In the genomic region with DNA sequence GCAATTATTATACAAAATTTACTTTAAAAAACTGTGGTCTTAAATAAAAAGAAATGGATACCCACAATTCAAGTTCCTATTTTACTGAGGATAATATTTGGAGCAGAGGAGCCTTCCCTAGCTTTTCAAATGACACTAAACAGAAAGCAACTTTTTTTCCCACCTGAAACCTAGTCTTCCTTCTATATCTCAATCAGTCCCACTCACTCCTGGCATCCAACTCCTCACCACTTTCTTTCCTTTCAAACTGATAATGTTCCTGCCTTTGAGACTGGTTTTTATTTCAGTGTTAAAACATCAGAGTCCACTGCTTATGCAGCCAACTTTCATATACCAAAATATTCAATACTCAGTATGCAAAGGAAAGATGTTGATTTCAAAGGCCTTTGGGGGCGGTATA, we compare ENCODE assay signal across 20 cellular contexts.
A peak's percentile ranks its signal among the peaks of the same experiment; 100 is the strongest.
DNase-seq lines count a peak whose midpoint lies in the region; TF ChIP-seq lines count a peak whose summit lies in the region.
"Had no signal": no experiment of that assay in that cellular context is flagged by ENCODE, and none has a peak within 500 bp of the region (broad histone marks: within the 10 kb centered on the region; RNA-seq: fewer than 3 reads in every experiment).

No MANE protein-coding gene starts in this region.

- H3K14ac ChIP-seq in H9 (ENCODE audit: insufficient read depth, low read length), result no peak overlapping the region

- H3K9me3 Mint-ChIP-seq in H9 (peaks cover 0 to 3% of the 10 kb centered on the region in 2 experiments; a peak in 3 of 5 replicates), neural progenitor cell (peaks cover 9% of the 10 kb centered on the region), endothelial cell (ENCODE audit: unreplicated experiment) (no peaks in the 10 kb centered on the region)
- H3K9me3 Mint-ChIP-seq in activated T-helper 1 cell treated with anti-CD3 and anti-CD28 coated beads, Interleukin-12 subunit alpha, Interleukin-12 subunit beta, Interleukin-2, Interleukin-4 antibody, amounts not matched to agents 30 ng/mL and 10 ng/mL and 1 ng/mL, durations not matched to agents 14 hours and 24 hours and 36 hours, result no peaks in the 10 kb centered on the region
- H3K9me3 Mint-ChIP-seq: CD8-positive, alpha-beta T cell; HFFc6 had no signal

- no peak overlapping the region for H2BK120ac ChIP-seq in H9 (ENCODE audit: low read depth, low read length, poor library complexity, severe bottlenecking)

- no peak overlapping the region for H3K27ac ChIP-seq in H9 (ENCODE audit: insufficient read length, low read depth, low read length)
- H3K27ac ChIP-seq in neural progenitor cell, result no peak overlapping the region
- H3K27ac ChIP-seq: BLaER1 treated with 17β-estradiol and CSF1 and Interleukin-3, amounts not matched to agents 10 nM and 100 nM had no signal

- H3K79me1 ChIP-seq in H9 (ENCODE audit: insufficient read depth, low read depth, low read length, poor library complexity, severe bottlenecking), result no peaks in the 10 kb centered on the region

- H4K8ac ChIP-seq in H9 (replicated peaks; ENCODE audit: insufficient read length, low read depth, low read length), result no peak overlapping the region

- H3K18ac ChIP-seq in H9 (ENCODE audit: insufficient read length, low read depth, low read length), result no peak overlapping the region

- H2AFZ ChIP-seq in H9 (ENCODE audit: low read length) (no peak overlapping the region), neural progenitor cell (replicated peaks) (no peak overlapping the region)

- intact Hi-C loops in activated T-helper 1 cell treated with anti-CD3 and anti-CD28 coated beads, Interleukin-12 subunit alpha, Interleukin-12 subunit beta, Interleukin-2, Interleukin-4 antibody, amounts not matched to agents 30 ng/mL and 10 ng/mL and 1 ng/mL, durations not matched to agents 14 hours and 24 hours and 36 hours (cut with micrococcal nuclease), result no loop called here

- H3K36me3 ChIP-seq in endocrine pancreas (ENCODE audit: control insufficient read depth, insufficient read depth, low read length), result no peaks in the 10 kb centered on the region
- no peaks in the 10 kb centered on the region for H3K36me3 ChIP-seq in neural progenitor cell
- H3K36me3 ChIP-seq: BLaER1 treated with 17β-estradiol and CSF1 and Interleukin-3, amounts not matched to agents 10 nM and 100 nM had no signal

- H4K91ac ChIP-seq in H9 (ENCODE audit: insufficient read length, low read depth, low read length), result no peak overlapping the region

- no peak overlapping the region for H3K56ac ChIP-seq in H9 (ENCODE audit: insufficient read length, low read depth, low read length)

- peak overlapping the region; percentile 68 for H3K4me3 ChIP-seq in endocrine pancreas (ENCODE audit: control insufficient read depth, insufficient read depth, low read length)
- H3K4me3 ChIP-seq in neural progenitor cell, result no peak overlapping the region
- H3K4me3 ChIP-seq: BLaER1 treated with 17β-estradiol and CSF1 and Interleukin-3, amounts not matched to agents 10 nM and 100 nM had no signal

- peak overlapping the region in 2 of 3 experiments; percentile 7 to 85; a peak in 2 of 7 replicates for H3K27ac Mint-ChIP-seq in H9
- H3K27ac Mint-ChIP-seq in neural progenitor cell, result no peak overlapping the region
- H3K27ac Mint-ChIP-seq in endothelial cell (ENCODE audit: unreplicated experiment), result no peak overlapping the region
- no peak overlapping the region for H3K27ac Mint-ChIP-seq in activated T-helper 1 cell treated with anti-CD3 and anti-CD28 coated beads, Interleukin-12 subunit alpha, Interleukin-12 subunit beta, Interleukin-2, Interleukin-4 antibody, amounts not matched to agents 30 ng/mL and 10 ng/mL and 1 ng/mL, durations not matched to agents 14 hours and 24 hours and 36 hours
- H3K27ac Mint-ChIP-seq: CD8-positive, alpha-beta T cell; HFFc6; IgD-negative memory B cell had no signal

- H3K4me3 Mint-ChIP-seq in H9 (peak overlapping the region in 1 of 2 experiments; percentile 13; a peak in 2 of 5 replicates), neural progenitor cell (no peak overlapping the region), endothelial cell (ENCODE audit: unreplicated experiment) (no peak overlapping the region)
- no peak overlapping the region for H3K4me3 Mint-ChIP-seq in activated T-helper 1 cell treated with anti-CD3 and anti-CD28 coated beads, Interleukin-12 subunit alpha, Interleukin-12 subunit beta, Interleukin-2, Interleukin-4 antibody, amounts not matched to agents 30 ng/mL and 10 ng/mL and 1 ng/mL, durations not matched to agents 14 hours and 24 hours and 36 hours
- H3K4me3 Mint-ChIP-seq: CD8-positive, alpha-beta T cell; HFFc6; IgD-negative memory B cell had no signal

- no peaks in the 10 kb centered on the region for H3K23me2 ChIP-seq in H9 (ENCODE audit: insufficient read length, low read depth, low read length, poor library complexity, severe bottlenecking)

- H4K20me1 ChIP-seq in H9 (ENCODE audit: control insufficient read depth, insufficient read depth, insufficient read length) (no peaks in the 10 kb centered on the region), neural progenitor cell (ENCODE audit: low read depth) (no peaks in the 10 kb centered on the region)
- H4K20me1 ChIP-seq: BLaER1 treated with 17β-estradiol and CSF1 and Interleukin-3, amounts not matched to agents 10 nM and 100 nM had no signal

- H3K79me2 ChIP-seq in H9 (ENCODE audit: insufficient read depth, low read length) (no peaks in the 10 kb centered on the region), neural progenitor cell (ENCODE audit: low read depth) (no peaks in the 10 kb centered on the region)

- peaks cover 48 to 49% of the 10 kb centered on the region in 2 experiments for H3K4me1 Mint-ChIP-seq in H9
- H3K4me1 Mint-ChIP-seq in neural progenitor cell, result peaks cover 38% of the 10 kb centered on the region
- peaks cover 8% of the 10 kb centered on the region for H3K4me1 Mint-ChIP-seq in endothelial cell (ENCODE audit: unreplicated experiment)
- H3K4me1 Mint-ChIP-seq in activated T-helper 1 cell treated with anti-CD3 and anti-CD28 coated beads, Interleukin-12 subunit alpha, Interleukin-12 subunit beta, Interleukin-2, Interleukin-4 antibody, amounts not matched to agents 30 ng/mL and 10 ng/mL and 1 ng/mL, durations not matched to agents 14 hours and 24 hours and 36 hours (ENCODE audit: low read depth), result no peaks in the 10 kb centered on the region

- WGBS in H9 (ENCODE audit: extremely low coverage, insufficient read length, low lambda C conversion rate), result no CpG with 5 or more reads among the region's 1 CpG

- no peak overlapping the region for H2BK15ac ChIP-seq in H9 (ENCODE audit: low read depth, low read length)

- DNase-seq in DMS79 (lab: John Stamatoyannopoulos, UW) (peak; percentile 36), H9 (no peak), neural progenitor cell (ENCODE audit: low spot score) (no peak), NCI-H146 (lab: John Stamatoyannopoulos, UW) (no peak), endothelial cell (ENCODE audit: low spot score) (no peak)
- DNase-seq in activated T-helper 1 cell treated with anti-CD3 and anti-CD28 coated beads, Interleukin-12 subunit alpha, Interleukin-12 subunit beta, Interleukin-2, Interleukin-4 antibody, amounts not matched to agents 30 ng/mL and 10 ng/mL and 1 ng/mL, durations not matched to agents 14 hours and 24 hours and 36 hours (ENCODE audit: low spot score), result no peak
- DNase-seq: ACHN; CD8-positive, alpha-beta T cell; GDM1; H7; HFFc6; MV-4-11; NCI-H1694; NCI-H526; PC-3; RPMI8226; SW 1271 had no signal

- H3K4me2 ChIP-seq in H9 (ENCODE audit: insufficient read depth, insufficient read length, low read length) (peak overlapping the region; percentile 73), neural progenitor cell (peak overlapping the region; percentile 89)
- H3K4me2 ChIP-seq: BLaER1 treated with 17β-estradiol and CSF1 and Interleukin-3, amounts not matched to agents 10 nM and 100 nM had no signal

- no peak overlapping the region for H2BK5ac ChIP-seq in H9 (ENCODE audit: insufficient read length, low read length)

- peaks cover 0 to 4% (median 2%) of the 10 kb centered on the region in 3 experiments; a peak in 1 of 7 replicates for H3K36me3 Mint-ChIP-seq in H9 (ENCODE audit: insufficient read depth in 1 of 3, low read depth in 3 of 3)
- H3K36me3 Mint-ChIP-seq in neural progenitor cell, result no peaks in the 10 kb centered on the region
- no peaks in the 10 kb centered on the region for H3K36me3 Mint-ChIP-seq in endothelial cell (ENCODE audit: low read depth, unreplicated experiment)
- H3K36me3 Mint-ChIP-seq in activated T-helper 1 cell treated with anti-CD3 and anti-CD28 coated beads, Interleukin-12 subunit alpha, Interleukin-12 subunit beta, Interleukin-2, Interleukin-4 antibody, amounts not matched to agents 30 ng/mL and 10 ng/mL and 1 ng/mL, durations not matched to agents 14 hours and 24 hours and 36 hours (ENCODE audit: low read depth), result no peaks in the 10 kb centered on the region
- H3K36me3 Mint-ChIP-seq: CD8-positive, alpha-beta T cell; IgD-negative memory B cell had no signal

- no peak overlapping the region for H2BK12ac ChIP-seq in H9 (ENCODE audit: insufficient read length, low read depth, low read length)

- H2BK20ac ChIP-seq in H9 (ENCODE audit: low read depth, low read length, poor library complexity, severe bottlenecking), result no peak overlapping the region

- H3K4me1 ChIP-seq in H9 (ENCODE audit: insufficient read depth, low read length), result peaks cover 5% of the 10 kb centered on the region; the same call in 1 of the 2 replicates
- H3K4me1 ChIP-seq in endocrine pancreas (ENCODE audit: control insufficient read depth, insufficient read depth, low read length), result peaks cover 6% of the 10 kb centered on the region
- peaks cover 46% of the 10 kb centered on the region for H3K4me1 ChIP-seq in neural progenitor cell

- H3K23ac ChIP-seq in H9 (ENCODE audit: insufficient read length, low read depth, low read length), result no peak overlapping the region

- no peak overlapping the region for H2AK5ac ChIP-seq in H9 (ENCODE audit: insufficient read length, low read length)

- no peak overlapping the region for H3T11ph ChIP-seq in H9 (ENCODE audit: low read length)

- no peak overlapping the region for H3K9ac ChIP-seq in H9 (ENCODE audit: extremely low read depth, insufficient read length, low read length)
- no peak overlapping the region for H3K9ac ChIP-seq in endocrine pancreas (ENCODE audit: control insufficient read depth, insufficient read depth, low read length)
- no peak overlapping the region for H3K9ac ChIP-seq in neural progenitor cell
- H3K9ac ChIP-seq: BLaER1 treated with 17β-estradiol and CSF1 and Interleukin-3, amounts not matched to agents 10 nM and 100 nM had no signal

- H3K27me3 Mint-ChIP-seq in H9 (ENCODE audit: low read depth), result peaks cover 24% of the 10 kb centered on the region
- H3K27me3 Mint-ChIP-seq in neural progenitor cell (ENCODE audit: insufficient read depth, low read depth), result peaks cover 2% of the 10 kb centered on the region
- no peaks in the 10 kb centered on the region for H3K27me3 Mint-ChIP-seq in endothelial cell (ENCODE audit: unreplicated experiment)
- H3K27me3 Mint-ChIP-seq in activated T-helper 1 cell treated with anti-CD3 and anti-CD28 coated beads, Interleukin-12 subunit alpha, Interleukin-12 subunit beta, Interleukin-2, Interleukin-4 antibody, amounts not matched to agents 30 ng/mL and 10 ng/mL and 1 ng/mL, durations not matched to agents 14 hours and 24 hours and 36 hours (ENCODE audit: insufficient read depth), result peaks cover 12% of the 10 kb centered on the region

- H3F3A ChIP-seq in neural progenitor cell (ENCODE audit: low read depth), result peaks cover 12% of the 10 kb centered on the region

- H3K9me3 ChIP-seq in H9 (ENCODE audit: control insufficient read depth, low read depth, low read length), result no peaks in the 10 kb centered on the region
- no peaks in the 10 kb centered on the region for H3K9me3 ChIP-seq in endocrine pancreas (ENCODE audit: control insufficient read depth, low read length)
- no peaks in the 10 kb centered on the region for H3K9me3 ChIP-seq in neural progenitor cell (ENCODE audit: low read depth)

- H4K5ac ChIP-seq in H9 (ENCODE audit: insufficient read length, low read depth, low read length), result no peak overlapping the region

- no peak overlapping the region for H3K4ac ChIP-seq in H9 (ENCODE audit: low read depth, low read length)

- TF ChIP-seq CTCF in H9 (conservative IDR thresholded peaks at IDR 0.05), result no peak
- TF ChIP-seq CTCF in neural progenitor cell (IDR thresholded peaks at IDR 0.05), result no peak
- TF ChIP-seq CTCF in endothelial cell (IDR thresholded peaks at IDR 0.05; ENCODE audit: unreplicated experiment), result no peak

- H3K27me3 ChIP-seq in H9 (ENCODE audit: insufficient read depth, low read length), result no peaks in the 10 kb centered on the region
- no peaks in the 10 kb centered on the region for H3K27me3 ChIP-seq in endocrine pancreas (ENCODE audit: control insufficient read depth, insufficient read depth, low read length)
- no peaks in the 10 kb centered on the region for H3K27me3 ChIP-seq in neural progenitor cell
- H3K27me3 ChIP-seq: BLaER1 treated with 17β-estradiol and CSF1 and Interleukin-3, amounts not matched to agents 10 nM and 100 nM had no signal

Comparison
In these comparisons a context has a peak if more than half of its experiments do, and no peak if none do; other contexts are left out.
1. H3K27ac Mint-ChIP-seq: peak in H9 (2 of 3); none in neural progenitor cell (single experiment), endothelial cell (single experiment) and activated T-helper 1 cell treated with anti-CD3 and anti-CD28 coated beads, Interleukin-12 subunit alpha, Interleukin-12 subunit beta, Interleukin-2, Interleukin-4 antibody, amounts not matched to agents 30 ng/mL and 10 ng/mL and 1 ng/mL, durations not matched to agents 14 hours and 24 hours and 36 hours (single experiment).